ENCODE assay signal across 8 cellular contexts in the genomic region with DNA sequence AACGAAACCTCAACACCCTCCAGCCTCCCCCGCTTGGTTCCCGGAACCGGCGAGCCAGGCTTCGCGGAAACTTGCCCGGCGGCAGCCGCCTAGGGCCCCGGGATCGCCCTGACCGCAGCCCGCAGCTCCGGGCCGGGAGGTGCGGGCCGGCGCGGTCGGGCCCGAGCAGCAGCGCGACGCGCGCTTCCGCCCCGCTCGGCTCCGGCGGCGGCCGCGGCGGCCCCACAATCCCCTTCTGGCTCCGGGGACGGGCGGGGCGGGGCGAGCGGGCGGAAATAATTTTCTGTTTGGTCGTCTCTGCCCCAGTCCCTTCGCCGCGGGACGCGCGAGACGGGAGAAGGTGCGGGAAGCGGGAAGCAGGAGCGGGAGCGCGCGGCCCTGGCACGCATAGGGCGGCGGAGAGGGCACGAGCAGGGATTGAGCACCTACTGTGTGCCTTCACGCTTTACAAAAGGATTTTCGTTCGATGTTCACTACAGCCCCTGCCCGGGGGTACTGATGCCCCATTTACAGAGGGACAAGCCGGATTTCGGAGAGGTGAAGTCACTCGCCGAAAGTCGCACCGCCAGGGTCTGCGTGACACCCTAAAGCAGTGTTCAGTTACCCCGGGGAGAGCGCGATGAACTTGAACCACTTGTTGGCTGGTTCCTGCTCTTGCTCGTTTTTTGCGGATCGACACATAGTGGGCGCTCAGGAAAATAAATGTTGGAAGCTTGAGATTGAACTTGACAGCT. TPM values are rescaled to one million over a fixed set of nuclear protein-coding genes. Genes with fewer than 3 reads are reported as not detected.
A peak's percentile ranks its signal among the peaks of the same experiment; 100 is the strongest.
DNase-seq lines count a peak whose midpoint lies in the region; ATAC-seq and TF ChIP-seq lines count a peak whose summit lies in the region.

No MANE protein-coding gene starts in this region.

- peaks cover 0 to 2% of the 10 kb centered on the region in 2 experiments; a peak in 1 of 3 replicates for H3K36me3 ChIP-seq in HEK293 (ENCODE audit: control insufficient read depth in 2 of 2, insufficient read depth in 1 of 2, low read length in 2 of 2)

- H3K36me3 Mint-ChIP-seq in MCF 10A (ENCODE audit: insufficient read depth, unreplicated experiment) = peaks cover 22% of the 10 kb centered on the region

- peak overlapping the region; percentile 57 for H3K4me3 ChIP-seq in HEK293 (ENCODE audit: low read depth, low read length)
- peak overlapping the region; percentile 56 for H3K4me3 ChIP-seq in iPS-18c (ENCODE audit: insufficient read depth, low read depth, low read length)
- H3K4me3 ChIP-seq in skeletal muscle cell (ENCODE audit: low read depth, low read length) = peak overlapping the region; percentile 90

- TF ChIP-seq CTCF in HEK293 (tag by site-specific recombination; IDR thresholded peaks at IDR 0.05) = peak; percentile 47
- no peak for TF ChIP-seq CTCF in MCF 10A (IDR thresholded peaks at IDR 0.05; ENCODE audit: unreplicated experiment)

- H3K9me3 ChIP-seq in HEK293 (ENCODE audit: control insufficient read depth, insufficient read depth, low read depth, low read length) (no peaks in the 10 kb centered on the region), iPS-18c (ENCODE audit: control insufficient read depth, insufficient read depth, low read length) (peaks cover 3% of the 10 kb centered on the region)

- no peaks in the 10 kb centered on the region for H3K9me3 Mint-ChIP-seq in MCF 10A (ENCODE audit: unreplicated experiment)

- H3K4me3 Mint-ChIP-seq in MCF 10A (ENCODE audit: unreplicated experiment) = peak overlapping the region; percentile 99

- POLR2A ChIA-PET in HEK293 (lab: Yijun Ruan, JAX) (interaction anchor here (0.5 to 1.9 kb wide), 5 partner anchors 11 to 250 kb away, joined by 3 to 6 read pairs (median 4); no protein-coding TSS in a partner anchor), MCF 10A (lab: Yijun Ruan, JAX) (interaction anchor here (0.6 to 4.6 kb wide), 14 partner anchors 20 to 699 kb away, joined by 3 to 39 read pairs (median 4); a partner anchor contains a TSS)

- CTCF ChIA-PET in HEK293 (lab: Yijun Ruan, JAX) = interaction anchor here (1.1 kb wide), 1 partner anchor 28 kb away, joined by 4 read pairs; a partner anchor contains a TSS
- CTCF ChIA-PET in MCF 10A (lab: Yijun Ruan, JAX) = interaction anchor here (0.6 to 0.7 kb wide), 2 partner anchors 288 to 1027 kb away, joined by 3 read pairs; no protein-coding TSS in a partner anchor

- BruUV-seq in MCF 10A (replicated peaks; lab: Mats Ljungman, UMichigan) = TSS peak; percentile 50

- DNase-seq in Daoy (ENCODE audit: low read depth) (peak; percentile 90), NCI-H2081 (lab: John Stamatoyannopoulos, UW) (peak; percentile 89 to 90), UCSD-AML1 (lab: John Stamatoyannopoulos, UW; ENCODE audit: unreplicated experiment) (peak; percentile 89), MCF 10A (ENCODE audit: unreplicated experiment) (peak; percentile 88), skeletal muscle cell (ENCODE audit: low read depth) (peak; percentile 48)

- intact Hi-C loops in MCF 10A (cut with micrococcal nuclease) = loop anchor here (2.0 to 10.0 kb wide), 2 partner anchors 26 to 52 kb away; a partner anchor contains a TSS

- H3K27ac Mint-ChIP-seq in MCF 10A (ENCODE audit: low read depth, unreplicated experiment) = peak overlapping the region; percentile 75

- ATAC-seq in HG03139 (IDR thresholded peaks at IDR 0.05; ENCODE audit: unreplicated experiment) = no peak

- H3K4me1 Mint-ChIP-seq in MCF 10A (ENCODE audit: insufficient read depth, unreplicated experiment) = peaks cover 17% of the 10 kb centered on the region

- peak overlapping the region; percentile 76 for H3K27ac ChIP-seq in HEK293 (ENCODE audit: extremely low read depth, low read depth, low read length)

- H3K27me3 Mint-ChIP-seq in MCF 10A (ENCODE audit: insufficient read depth, unreplicated experiment) = peaks cover 10% of the 10 kb centered on the region

- H3K4me1 ChIP-seq in HEK293 (ENCODE audit: control insufficient read depth, insufficient read depth, low read length) = peaks cover 10% of the 10 kb centered on the region

TF ChIP-seq in HEK293, 187 proteins besides CTCF, POLR2A, EP300 and RAD21 (continues in another document):
- TF ChIP-seq SCRT1 (tag by site-specific recombination; IDR thresholded peaks at IDR 0.05; ENCODE audit: borderline replicate concordance) (peak; percentile 77), RBAK (tag by site-specific recombination; IDR thresholded peaks at IDR 0.05) (no peak), KLF1 (tag by site-specific recombination; IDR thresholded peaks at IDR 0.05) (peak; percentile 60), KLF8 (tag by site-specific recombination; IDR thresholded peaks at IDR 0.05) (peak; percentile 71), ZFP37 (tag by site-specific recombination; IDR thresholded peaks at IDR 0.05) (peak; percentile 73), ZNF133 (tag by site-specific recombination; IDR thresholded peaks at IDR 0.05) (no peak), ZNF530 (tag by site-specific recombination; IDR thresholded peaks at IDR 0.05; ENCODE audit: low read depth) (no peak), ZNF350 (tag by site-specific recombination; IDR thresholded peaks at IDR 0.05) (no peak), ZNF2 (tag by site-specific recombination; IDR thresholded peaks at IDR 0.05) (0 out of 2 replicates have a peak, but pooled peaks have one; percentile 56)
- TF ChIP-seq, protein P1, sequence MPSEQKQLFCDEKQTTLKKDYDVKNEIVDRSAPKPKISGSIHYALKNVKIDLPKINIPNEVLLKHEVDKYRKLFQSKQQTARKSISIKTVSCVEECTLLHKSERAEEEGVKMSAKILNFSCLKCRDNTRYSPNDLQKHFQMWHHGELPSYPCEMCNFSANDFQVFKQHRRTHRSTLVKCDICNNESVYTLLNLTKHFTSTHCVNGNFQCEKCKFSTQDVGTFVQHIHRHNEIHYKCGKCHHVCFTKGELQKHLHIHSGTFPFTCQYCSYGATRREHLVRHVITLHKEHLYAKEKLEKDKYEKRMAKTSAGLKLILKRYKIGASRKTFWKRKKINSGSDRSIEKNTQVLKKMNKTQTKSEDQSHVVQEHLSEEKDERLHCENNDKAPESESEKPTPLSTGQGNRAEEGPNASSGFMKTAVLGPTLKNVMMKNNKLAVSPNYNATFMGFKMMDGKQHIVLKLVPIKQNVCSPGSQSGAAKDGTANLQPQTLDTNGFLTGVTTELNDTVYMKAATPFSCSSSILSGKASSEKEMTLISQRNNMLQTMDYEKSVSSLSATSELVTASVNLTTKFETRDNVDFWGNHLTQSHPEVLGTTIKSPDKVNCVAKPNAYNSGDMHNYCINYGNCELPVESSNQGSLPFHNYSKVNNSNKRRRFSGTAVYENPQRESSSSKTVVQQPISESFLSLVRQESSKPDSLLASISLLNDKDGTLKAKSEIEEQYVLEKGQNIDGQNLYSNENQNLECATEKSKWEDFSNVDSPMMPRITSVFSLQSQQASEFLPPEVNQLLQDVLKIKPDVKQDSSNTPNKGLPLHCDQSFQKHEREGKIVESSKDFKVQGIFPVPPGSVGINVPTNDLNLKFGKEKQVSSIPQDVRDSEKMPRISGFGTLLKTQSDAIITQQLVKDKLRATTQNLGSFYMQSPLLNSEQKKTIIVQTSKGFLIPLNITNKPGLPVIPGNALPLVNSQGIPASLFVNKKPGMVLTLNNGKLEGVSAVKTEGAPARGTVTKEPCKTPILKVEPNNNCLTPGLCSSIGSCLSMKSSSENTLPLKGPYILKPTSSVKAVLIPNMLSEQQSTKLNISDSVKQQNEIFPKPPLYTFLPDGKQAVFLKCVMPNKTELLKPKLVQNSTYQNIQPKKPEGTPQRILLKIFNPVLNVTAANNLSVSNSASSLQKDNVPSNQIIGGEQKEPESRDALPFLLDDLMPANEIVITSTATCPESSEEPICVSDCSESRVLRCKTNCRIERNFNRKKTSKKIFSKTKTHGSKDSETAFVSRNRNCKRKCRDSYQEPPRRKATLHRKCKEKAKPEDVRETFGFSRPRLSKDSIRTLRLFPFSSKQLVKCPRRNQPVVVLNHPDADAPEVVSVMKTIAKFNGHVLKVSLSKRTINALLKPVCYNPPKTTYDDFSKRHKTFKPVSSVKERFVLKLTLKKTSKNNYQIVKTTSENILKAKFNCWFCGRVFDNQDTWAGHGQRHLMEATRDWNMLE (tag by site-specific recombination; conservative IDR thresholded peaks at IDR 0.05; ENCODE audit: low read depth) = no peak
- TF ChIP-seq, protein P2, sequence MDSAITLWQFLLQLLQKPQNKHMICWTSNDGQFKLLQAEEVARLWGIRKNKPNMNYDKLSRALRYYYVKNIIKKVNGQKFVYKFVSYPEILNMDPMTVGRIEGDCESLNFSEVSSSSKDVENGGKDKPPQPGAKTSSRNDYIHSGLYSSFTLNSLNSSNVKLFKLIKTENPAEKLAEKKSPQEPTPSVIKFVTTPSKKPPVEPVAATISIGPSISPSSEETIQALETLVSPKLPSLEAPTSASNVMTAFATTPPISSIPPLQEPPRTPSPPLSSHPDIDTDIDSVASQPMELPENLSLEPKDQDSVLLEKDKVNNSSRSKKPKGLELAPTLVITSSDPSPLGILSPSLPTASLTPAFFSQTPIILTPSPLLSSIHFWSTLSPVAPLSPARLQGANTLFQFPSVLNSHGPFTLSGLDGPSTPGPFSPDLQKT (IDR thresholded peaks at IDR 0.05; ENCODE audit: borderline replicate concordance, low read depth, low read length) = 0 out of 2 replicates have a peak, but pooled peaks have one; percentile 61

RNA-seq across cellular contexts. Expression of a gene that starts 2.7 kb away (rescaled TPM):
- total RNA-seq in Daoy (2014; rRNA removed; shearing (Covaris generic)) = 12.4 and 12.9 TPM in 2 replicates
- total RNA-seq in MCF 10A (2022) = 59.6 and 65.3 TPM in 2 replicates

RNA-seq across cellular contexts. Expression of a gene that starts 27.6 kb away (rescaled TPM):
- 7.0 and 8.2 TPM in 2 replicates for total RNA-seq in Daoy (2014; rRNA removed; shearing (Covaris generic))
- 3.4 and 3.6 TPM in 2 replicates for total RNA-seq in MCF 10A (2022)

RNA-seq across cellular contexts. Expression of a gene that starts 27.8 kb away (rescaled TPM):
- 0.57 and 3.4 TPM in 2 replicates for total RNA-seq in Daoy (2014; rRNA removed; shearing (Covaris generic))
- 36.8 and 42.0 TPM in 2 replicates for total RNA-seq in MCF 10A (2022)

RNA-seq across cellular contexts. Expression of a gene that starts 45.8 kb away (rescaled TPM):
- 3.3 and 3.5 TPM in 2 replicates for total RNA-seq in Daoy (2014; rRNA removed; shearing (Covaris generic))
- 32.6 and 39.5 TPM in 2 replicates for total RNA-seq in MCF 10A (2022)

RNA-seq across cellular contexts. Expression of a gene that starts 50.2 kb away (rescaled TPM):
- total RNA-seq in Daoy (2014; rRNA removed; shearing (Covaris generic)) = 524 and 545 TPM in 2 replicates
- 124 and 145 TPM in 2 replicates for total RNA-seq in MCF 10A (2022)
